ENCODE assay signal across 29 cellular contexts in the genomic region with DNA sequence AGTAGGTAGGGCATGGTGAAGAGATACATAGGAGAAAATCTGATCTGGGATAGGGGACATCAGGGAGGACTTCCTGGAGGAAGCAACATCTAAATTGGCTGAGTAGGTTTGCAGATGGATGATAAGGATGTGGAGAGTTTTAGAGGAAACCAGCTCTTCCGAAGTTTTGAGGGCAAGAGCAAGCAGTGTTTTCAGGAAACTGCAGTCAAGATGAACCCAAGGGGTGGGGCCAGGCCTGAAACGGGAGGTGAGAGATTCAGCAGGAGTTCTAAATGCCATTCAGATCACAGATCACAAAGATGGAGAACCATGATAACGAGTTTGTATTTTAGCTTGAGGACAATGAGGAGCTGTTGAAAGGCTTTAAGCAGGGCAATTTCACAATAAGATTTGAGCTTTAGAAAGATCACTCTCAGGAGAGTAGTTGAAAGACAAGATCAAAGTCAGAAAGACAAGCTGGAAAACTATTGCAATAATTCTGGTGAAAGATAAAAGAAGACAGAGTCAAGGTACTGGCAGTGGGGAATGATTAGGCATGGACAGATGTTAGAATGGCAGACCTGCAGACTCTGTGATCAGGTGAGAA.
DNase-seq lines count a peak whose midpoint lies in the region; ATAC-seq, FAIRE-seq and TF ChIP-seq lines count a peak whose summit lies in the region.
"Had no signal": no experiment of that assay in that cellular context is flagged by ENCODE, and none has a peak within 500 bp of the region (broad histone marks: within the 10 kb centered on the region; RNA-seq: fewer than 3 reads in every experiment).

No MANE protein-coding gene starts in this region.

- peak; percentile 22 for DNase-seq in stimulated activated CD4-positive, alpha-beta T cell treated with anti-CD3 and anti-CD28 coated beads, Interleukin-15, amount 100 ng/mL, for 24 hours
- no peak for DNase-seq in stimulated activated CD4-positive, alpha-beta T cell treated with anti-CD3 and anti-CD28 coated beads, Interleukin-12 subunit alpha, Interleukin-12 subunit beta, amount 100 ng/mL, for 4 hours
- peak; percentile 59 for DNase-seq in KG1 (lab: John Stamatoyannopoulos, UW)
- no peak for DNase-seq in K562 (ENCODE audit: extremely low read depth in 1 of 4, low spot score in 3 of 4)
- DNase-seq in NCI-H1048 (lab: John Stamatoyannopoulos, UW) = no peak
- DNase-seq in activated T-cell treated with anti-CD3 and anti-CD28 coated beads, Interleukin-2, amount 50 U/mL, for 4 hours = no peak
- no peak for DNase-seq in WERI-Rb-1
- DNase-seq: activated CD4-positive, CD25-positive, alpha-beta regulatory T cell treated with anti-CD3 and anti-CD28 coated beads, Interleukin-2, amount 50 U/mL, for 72 hours; CD4-positive, alpha-beta T cell; cortex of kidney; esophagus squamous epithelium; foreskin melanocyte; Kasumi-1; left cardiac atrium; mammary epithelial cell; MV-4-11; NCI-H1694 treated with DMSO at 0.1 percent for 48 hours; NCI-H2171 treated with DMSO at 0.1 percent for 48 hours; NCI-H524; NK-92 treated with Interleukin-12 subunit alpha and Interleukin-12 subunit beta, amount 100 ng/mL, for 24 hours; PC-3; posterior cingulate gyrus; right cardiac atrium; stimulated activated CD4-positive, alpha-beta T cell treated with anti-CD3 and anti-CD28 coated beads, Interleukin-4, amount 100 ng/mL, for 24 hours; T1000 had no signal

- H3K9me1 ChIP-seq in K562 (ENCODE audit: control insufficient read depth, insufficient read depth, low read length) = no peaks in the 10 kb centered on the region

- H3K27me3 Mint-ChIP-seq in activated T-cell treated with anti-CD3 and anti-CD28 coated beads, Interleukin-2, amount 50 U/mL, for 4 hours (ENCODE audit: low read depth) = peaks cover 8% of the 10 kb centered on the region
- H3K27me3 Mint-ChIP-seq: CD4-positive, alpha-beta T cell had no signal

- in situ Hi-C loops in K562 (cut with MboI) = no loop called here

- H3K4me3 ChIP-seq in K562 (no peak overlapping the region), WERI-Rb-1 (ENCODE audit: low read depth, low read length) (no peak overlapping the region)
- H3K4me3 ChIP-seq: ascending aorta, esophagus squamous epithelium had no signal

- whole genome bisulfite sequencing in K562 (ENCODE audit: insufficient coverage, low coverage, missing lambda C conversion rate) = 5% methylated on average over 3 of the region's 3 CpGs

- CTCF ChIA-PET in K562 (lab: Yijun Ruan, JAX; ENCODE audit: low intra/inter-chr PET ratio) = no interaction called here

- TF ChIP-seq EP300 in K562 (IDR thresholded peaks at IDR 0.05; ENCODE audit: low read length) = no peak

- H3K4me1 Mint-ChIP-seq in activated T-cell treated with anti-CD3 and anti-CD28 coated beads, Interleukin-2, amount 50 U/mL, for 4 hours (ENCODE audit: low read depth) = peaks cover 12% of the 10 kb centered on the region

- POLR2A ChIA-PET in K562 (lab: Yijun Ruan, JAX) = interaction anchor here (1.2 kb wide), 1 partner anchor 8 kb away, joined by 4 read pairs; no protein-coding TSS in a partner anchor

- no peak overlapping the region for H3K27ac ChIP-seq in K562 (ENCODE audit: extremely low read depth, low read depth, low read length)
- no peak overlapping the region for H3K27ac ChIP-seq in WERI-Rb-1
- H3K27ac ChIP-seq: ascending aorta, esophagus squamous epithelium had no signal

- no peak overlapping the region for H2AFZ ChIP-seq in K562 (ENCODE audit: low read depth, low read length)

- TF ChIP-seq POLR2A in K562 (conservative IDR thresholded peaks at IDR 0.05) = no peak

- ATAC-seq in K562 = no peak
- no peak for ATAC-seq in activated T-cell treated with anti-CD3 and anti-CD28 coated beads, Interleukin-2, amount 50 U/mL, for 4 hours
- ATAC-seq: left cardiac atrium; PC-3; right cardiac atrium; stimulated activated effector memory CD8-positive, alpha-beta T cell treated with anti-CD3 and anti-CD28 coated beads, Interleukin-12 subunit alpha, Interleukin-12 subunit beta, amount 100 ng/mL, for 72 hours had no signal

- no peak overlapping the region for H3K4me2 ChIP-seq in K562 (ENCODE audit: insufficient read depth, low read length)

- H3K36me3 Mint-ChIP-seq in activated T-cell treated with anti-CD3 and anti-CD28 coated beads, Interleukin-2, amount 50 U/mL, for 4 hours (ENCODE audit: insufficient read depth) = no peaks in the 10 kb centered on the region
- H3K36me3 Mint-ChIP-seq: stimulated activated effector memory CD8-positive, alpha-beta T cell treated with anti-CD3 and anti-CD28 coated beads, Interleukin-12 subunit alpha, Interleukin-12 subunit beta, amount 100 ng/mL, for 72 hours had no signal

- H3K9me3 ChIP-seq in K562 (replicated peaks; ENCODE audit: control insufficient read depth, insufficient read depth, low read depth, low read length) (no peaks in the 10 kb centered on the region), WERI-Rb-1 (ENCODE audit: severe bottlenecking) (peaks cover 4% of the 10 kb centered on the region)
- H3K9me3 ChIP-seq: ascending aorta, esophagus squamous epithelium had no signal

- BruUV-seq in K562 (replicated peaks; lab: Mats Ljungman, UMichigan) = no TSS peak

- peaks cover 0 to 3% of the 10 kb centered on the region in 2 experiments; a peak in 2 of 5 replicates for H3K4me1 ChIP-seq in K562 (replicated peaks in 1 of 2; ENCODE audit: control insufficient read depth in 2 of 2, insufficient read depth in 2 of 2, low read length in 2 of 2)

- intact Hi-C loops in K562 (cut with micrococcal nuclease) = no loop called here

- no peak overlapping the region for H3K9ac ChIP-seq in K562 (ENCODE audit: insufficient read depth in 1 of 2, low read depth in 2 of 2, low read length in 2 of 2)

- no peak overlapping the region for H3K4me3 Mint-ChIP-seq in activated T-cell treated with anti-CD3 and anti-CD28 coated beads, Interleukin-2, amount 50 U/mL, for 4 hours
- H3K4me3 Mint-ChIP-seq: activated naive CD8-positive, alpha-beta T cell; activated T-helper 1 cell treated with anti-CD3 and anti-CD28 coated beads, Interleukin-12 subunit alpha, Interleukin-12 subunit beta, Interleukin-2, Interleukin-4 antibody, amounts not matched to agents 30 ng/mL and 10 ng/mL and 1 ng/mL, durations not matched to agents 14 hours and 24 hours and 36 hours; CD4-positive, alpha-beta T cell; stimulated activated effector memory CD8-positive, alpha-beta T cell treated with anti-CD3 and anti-CD28 coated beads, Interleukin-12 subunit alpha, Interleukin-12 subunit beta, amount 100 ng/mL, for 72 hours had no signal

- peaks cover under 1% of the 10 kb centered on the region for H3K9me3 Mint-ChIP-seq in activated T-cell treated with anti-CD3 and anti-CD28 coated beads, Interleukin-2, amount 50 U/mL, for 4 hours
- H3K9me3 Mint-ChIP-seq: CD4-positive, alpha-beta T cell had no signal

- H3K36me3 ChIP-seq in K562 (ENCODE audit: control insufficient read depth, insufficient read depth, low read length) (no peaks in the 10 kb centered on the region), WERI-Rb-1 (no peaks in the 10 kb centered on the region)
- H3K36me3 ChIP-seq: ascending aorta, esophagus squamous epithelium had no signal

- H3K27me3 ChIP-seq in K562 (ENCODE audit: control insufficient read depth in 2 of 2, insufficient read depth in 2 of 2, low read length in 2 of 2) (peaks cover 0 to 17% of the 10 kb centered on the region in 2 experiments; a peak in 4 of 5 replicates), WERI-Rb-1 (ENCODE audit: insufficient read depth, low read depth, severe bottlenecking) (no peaks in the 10 kb centered on the region)
- H3K27me3 ChIP-seq: ascending aorta, esophagus squamous epithelium had no signal

- H3K79me2 ChIP-seq in K562 (ENCODE audit: control insufficient read depth, insufficient read depth, low read length) = no peaks in the 10 kb centered on the region

- TF ChIP-seq CTCF in K562 (IDR thresholded peaks at IDR 0.05 in 2 of 3, conservative IDR thresholded peaks at IDR 0.05 in 1 of 3; ENCODE audit: insufficient read depth in 2 of 3, low read depth in 1 of 3, low read length in 3 of 3) (no peak), WERI-Rb-1 (IDR thresholded peaks at IDR 0.05; ENCODE audit: low read depth, low read length) (no peak)

- H4K20me1 ChIP-seq in K562 (replicated peaks; ENCODE audit: control insufficient read depth, insufficient read depth, low read length) = no peaks in the 10 kb centered on the region

- FAIRE-seq in K562 (lab: Jason Lieb, UNC) = no peak

- no peak for TF ChIP-seq RAD21 in K562 (CRISPR knock-in tag; conservative IDR thresholded peaks at IDR 0.05 in 1 of 2, IDR thresholded peaks at IDR 0.05 in 1 of 2)

TF ChIP-seq in K562, 482 proteins besides CTCF, POLR2A, EP300 and RAD21 (continues in another document):
- TF ChIP-seq RBM25 (IDR thresholded peaks at IDR 0.05; ENCODE audit: low read depth, low read length, severe bottlenecking) = peak; percentile 56
- TF ChIP-seq RCOR1 (IDR thresholded peaks at IDR 0.05; ENCODE audit: borderline replicate concordance in 1 of 2, low read depth in 2 of 2, low read length in 2 of 2) = peak in 1 of 2 experiments; percentile 45; a peak in 1 of 4 replicates
- peak; percentile 30; the same call in 1 of the 2 replicates for TF ChIP-seq CBX1 (IDR thresholded peaks at IDR 0.05; ENCODE audit: low read depth)
- peak; percentile 98 for TF ChIP-seq ZFP36 (IDR thresholded peaks at IDR 0.05; ENCODE audit: low read depth, low read length, partially characterized antibody)
- TF ChIP-seq, protein P1, sequence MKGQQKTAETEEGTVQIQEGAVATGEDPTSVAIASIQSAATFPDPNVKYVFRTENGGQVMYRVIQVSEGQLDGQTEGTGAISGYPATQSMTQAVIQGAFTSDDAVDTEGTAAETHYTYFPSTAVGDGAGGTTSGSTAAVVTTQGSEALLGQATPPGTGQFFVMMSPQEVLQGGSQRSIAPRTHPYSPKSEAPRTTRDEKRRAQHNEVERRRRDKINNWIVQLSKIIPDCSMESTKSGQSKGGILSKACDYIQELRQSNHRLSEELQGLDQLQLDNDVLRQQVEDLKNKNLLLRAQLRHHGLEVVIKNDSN (CRISPR knock-in tag; IDR thresholded peaks at IDR 0.05) = no peak
- peak; percentile 51; the same call in 1 of the 2 replicates for TF ChIP-seq BCOR (IDR thresholded peaks at IDR 0.05)
- no peak for TF ChIP-seq ESRRA (IDR thresholded peaks at IDR 0.05; ENCODE audit: borderline replicate concordance, low read depth)
- no peak for TF ChIP-seq EWSR1 (IDR thresholded peaks at IDR 0.05; ENCODE audit: borderline replicate concordance, low read depth, partially characterized antibody)
- peak; percentile 78; the same call in 1 of the 2 replicates for TF ChIP-seq SMARCA5 (IDR thresholded peaks at IDR 0.05)

Comparison
In these comparisons a context has a peak if more than half of its experiments do, and no peak if none do; other contexts are left out.
1. DNase-seq: peak in stimulated activated CD4-positive, alpha-beta T cell treated with anti-CD3 and anti-CD28 coated beads, Interleukin-15, amount 100 ng/mL, for 24 hours (single experiment) and KG1 (single experiment); none in stimulated activated CD4-positive, alpha-beta T cell treated with anti-CD3 and anti-CD28 coated beads, Interleukin-12 subunit alpha, Interleukin-12 subunit beta, amount 100 ng/mL, for 4 hours (single experiment), K562 (0 of 4), NCI-H1048 (single experiment), activated T-cell treated with anti-CD3 and anti-CD28 coated beads, Interleukin-2, amount 50 U/mL, for 4 hours (single experiment) and WERI-Rb-1 (single experiment).